8 cellular contexts compared by ENCODE assay signal in the genomic region with DNA sequence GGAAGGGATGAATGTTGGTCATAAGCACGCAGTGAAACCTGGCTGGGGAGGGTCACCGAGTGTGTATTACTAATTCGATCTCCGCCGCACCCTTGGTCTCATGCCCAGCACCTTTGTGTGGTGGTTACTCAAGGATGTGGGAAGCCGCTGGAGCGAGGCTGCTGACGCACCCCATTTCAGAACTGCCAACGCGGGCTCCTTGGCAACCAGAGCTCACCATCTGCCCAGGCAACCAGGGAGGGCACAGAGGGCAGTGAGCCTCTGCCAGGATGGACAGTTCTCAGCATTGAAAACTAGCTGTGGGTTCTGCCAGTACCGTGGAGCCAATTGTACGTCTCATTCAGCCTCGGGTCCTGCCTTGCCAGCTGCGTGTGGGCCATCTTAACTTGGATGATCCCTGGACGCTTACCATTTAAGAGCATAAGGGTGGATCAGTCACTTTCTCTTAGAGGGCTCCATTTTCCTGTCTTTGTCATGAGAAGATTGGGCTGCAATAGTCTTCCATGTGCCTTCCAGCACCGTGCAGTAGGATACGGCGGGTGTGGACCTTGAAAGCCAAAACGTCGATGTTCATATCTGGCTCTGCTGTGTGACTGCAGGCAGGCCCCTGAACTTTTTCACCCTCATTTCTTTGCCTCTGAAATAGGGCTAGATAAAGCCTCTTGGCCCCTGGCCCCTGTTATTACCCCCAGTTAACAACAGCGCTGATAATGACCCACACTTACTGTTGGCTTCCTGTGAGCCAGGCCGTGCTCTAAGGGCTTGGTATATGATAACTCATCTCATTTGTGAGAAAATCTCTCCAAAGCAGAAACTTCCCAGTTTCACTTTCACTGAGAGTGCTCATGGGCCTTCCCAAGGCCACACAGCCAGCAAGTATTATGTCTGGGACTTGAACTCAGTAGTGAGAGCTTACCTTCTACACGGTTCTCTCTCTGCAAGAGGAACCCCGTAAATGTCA.
DNase-seq lines count a peak whose midpoint lies in the region; ATAC-seq and TF ChIP-seq lines count a peak whose summit lies in the region.

No MANE protein-coding gene starts in this region.

- H3K9me3 Mint-ChIP-seq in activated CD4-positive, alpha-beta T cell treated with anti-CD3 and anti-CD28 coated beads for 36 hours (ENCODE audit: low read depth): no peaks in the 10 kb centered on the region

- TF ChIP-seq EP300 in gastroesophageal sphincter (IDR thresholded peaks at IDR 0.05): no peak

- no peaks in the 10 kb centered on the region for H3K36me3 ChIP-seq in breast epithelium
- H3K36me3 ChIP-seq in gastroesophageal sphincter: no peaks in the 10 kb centered on the region

- in situ Hi-C loops in ACHN (cut with HindIII; ENCODE audit: low pct_ligation_motif_present, low pct_unique_long_range_greater_than_20kb, low sequenced_read_pairs): no loop called here

- no peak for TF ChIP-seq POLR2A in breast epithelium (IDR thresholded peaks at IDR 0.05)
- TF ChIP-seq POLR2A in gastroesophageal sphincter (IDR thresholded peaks at IDR 0.05): no peak

- no peak overlapping the region for H3K4me3 Mint-ChIP-seq in activated CD4-positive, alpha-beta T cell treated with anti-CD3 and anti-CD28 coated beads for 36 hours

- DNase-seq in ACHN (peak; percentile 52), HK-2 (ENCODE audit: unreplicated experiment) (peak; percentile 73), breast epithelium (ENCODE audit: low spot score in 2 of 2) (peak in 1 of 2 donors; percentile 93), nucleus accumbens (lab: John Stamatoyannopoulos, UW) (peak in 46 of 56 donors; percentile 6 to 88 (median 42)), COR-L47 (lab: John Stamatoyannopoulos, UW) (no peak)
- DNase-seq in activated CD4-positive, alpha-beta T cell treated with anti-CD3 and anti-CD28 coated beads for 36 hours: no peak

- peaks cover 0 to 8% of the 10 kb centered on the region in 2 donors for H3K4me1 ChIP-seq in breast epithelium
- H3K4me1 ChIP-seq in gastroesophageal sphincter: peaks cover 0 to 5% (median 0%) of the 10 kb centered on the region in 3 donors

- no peaks in the 10 kb centered on the region for H3K9me3 ChIP-seq in breast epithelium
- no peaks in the 10 kb centered on the region for H3K9me3 ChIP-seq in gastroesophageal sphincter

- H3K27ac ChIP-seq in breast epithelium (peak overlapping the region; percentile 88 to 96), gastroesophageal sphincter (no peak overlapping the region)

- peaks cover 2% of the 10 kb centered on the region for H3K4me1 Mint-ChIP-seq in activated CD4-positive, alpha-beta T cell treated with anti-CD3 and anti-CD28 coated beads for 36 hours

- CTCF ChIA-PET in activated CD4-positive, alpha-beta T cell treated with anti-CD3 and anti-CD28 coated beads for 36 hours (lab: Charles Lee): interaction anchor here (0.6 kb wide), 1 partner anchor 51 kb away, joined by 3 read pairs; no protein-coding TSS in a partner anchor

- H3K27ac Mint-ChIP-seq in activated CD4-positive, alpha-beta T cell treated with anti-CD3 and anti-CD28 coated beads for 36 hours: no peak overlapping the region

- H3K27me3 Mint-ChIP-seq in activated CD4-positive, alpha-beta T cell treated with anti-CD3 and anti-CD28 coated beads for 36 hours: peaks cover 4% of the 10 kb centered on the region

- ATAC-seq in GM19397 (IDR thresholded peaks at IDR 0.05; ENCODE audit: unreplicated experiment): peak; percentile 56
- no peak for ATAC-seq in gastroesophageal sphincter
- ATAC-seq in activated CD4-positive, alpha-beta T cell treated with anti-CD3 and anti-CD28 coated beads for 36 hours: no peak

- POLR2A ChIA-PET in activated CD4-positive, alpha-beta T cell treated with anti-CD3 and anti-CD28 coated beads for 36 hours (lab: Charles Lee): no interaction called here

- 81 to 100% methylated on average over 5 to 9 of the region's 24 CpGs for WGBS in gastroesophageal sphincter (ENCODE audit: low coverage in 1 of 2), 2 donors

- H3K27me3 ChIP-seq in breast epithelium (no peaks in the 10 kb centered on the region), gastroesophageal sphincter (no peaks in the 10 kb centered on the region)

- H3K36me3 Mint-ChIP-seq in activated CD4-positive, alpha-beta T cell treated with anti-CD3 and anti-CD28 coated beads for 36 hours (ENCODE audit: low read depth): no peaks in the 10 kb centered on the region

- no peak overlapping the region for H3K4me3 ChIP-seq in breast epithelium
- no peak overlapping the region for H3K4me3 ChIP-seq in gastroesophageal sphincter

- TF ChIP-seq CTCF in breast epithelium (IDR thresholded peaks at IDR 0.05): no peak
- no peak for TF ChIP-seq CTCF in gastroesophageal sphincter (IDR thresholded peaks at IDR 0.05)

- intact Hi-C loops in breast epithelium (cut with DNase I; ENCODE audit: low total_unique reads): no loop called here
- intact Hi-C loops in activated CD4-positive, alpha-beta T cell treated with anti-CD3 and anti-CD28 coated beads for 36 hours (cut with DNase I, micrococcal nuclease): no loop called here

Comparison
In these comparisons a context has a peak if more than half of its experiments do, and no peak if none do; other contexts are left out.
1. DNase-seq: peak in ACHN (single experiment), HK-2 (single experiment) and nucleus accumbens (46 of 56); none in activated CD4-positive, alpha-beta T cell treated with anti-CD3 and anti-CD28 coated beads for 36 hours (single experiment) and COR-L47 (single experiment).
2. H3K27ac ChIP-seq: peak in breast epithelium (2 of 2); none in gastroesophageal sphincter (0 of 4).